Comparison of ENCODE assay signal across 9 cellular contexts in the genomic region with DNA sequence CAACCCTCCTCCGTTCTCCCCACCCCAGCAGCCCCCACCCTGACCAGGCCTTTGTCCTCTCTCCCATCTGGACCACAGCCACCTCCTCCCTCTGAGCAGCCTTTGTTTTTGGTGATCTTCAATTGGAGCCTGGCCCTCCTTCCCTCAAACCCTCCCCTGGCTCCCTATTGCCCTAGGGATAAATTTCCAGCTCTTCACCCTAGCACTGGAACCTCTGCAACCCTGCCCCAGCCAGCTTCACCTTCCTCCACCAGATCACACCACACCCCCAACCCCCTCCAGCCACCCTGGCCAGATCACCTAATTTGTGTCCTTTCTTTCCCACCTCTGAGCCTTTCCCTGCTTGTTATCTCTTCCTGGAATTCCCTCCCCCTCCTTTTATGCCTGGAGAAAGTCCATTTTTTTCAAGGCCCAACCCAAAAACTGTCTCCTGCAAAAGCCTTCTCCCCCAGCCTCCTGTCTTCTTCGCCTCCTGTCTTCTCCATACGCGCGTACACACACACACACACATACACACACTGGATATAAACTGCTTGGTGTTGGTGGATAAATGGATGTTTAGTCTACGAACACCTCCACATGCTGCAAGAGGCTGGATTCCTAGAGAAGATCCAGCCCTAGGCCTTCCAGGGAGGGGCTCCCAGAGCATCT. TPM values are rescaled to one million over a fixed set of nuclear protein-coding genes. Genes with fewer than 3 reads are reported as not detected.
DNase-seq lines count a peak whose midpoint lies in the region; ATAC-seq and TF ChIP-seq lines count a peak whose summit lies in the region.
"Had no signal": no experiment of that assay in that cellular context is flagged by ENCODE, and none has a peak within 500 bp of the region (broad histone marks: within the 10 kb centered on the region; RNA-seq: fewer than 3 reads in every experiment).

No MANE protein-coding gene starts in this region.

- BruUV-seq in OCI-LY7 (replicated peaks; lab: Mats Ljungman, UMichigan) = no TSS peak

- H3K27me3 ChIP-seq in CD4-positive, CD25-positive, alpha-beta regulatory T cell (ENCODE audit: control insufficient read depth, insufficient read depth, low read length) = no peaks in the 10 kb centered on the region
- peaks cover 33% of the 10 kb centered on the region for H3K27me3 ChIP-seq in osteoblast (ENCODE audit: insufficient read depth, low read length)

- no peaks in the 10 kb centered on the region for H3K9me3 ChIP-seq in CD4-positive, CD25-positive, alpha-beta regulatory T cell (ENCODE audit: control insufficient read depth in 2 of 2, low read length in 2 of 2)
- H3K9me3 ChIP-seq in OCI-LY7 (ENCODE audit: low read length) (no peaks in the 10 kb centered on the region), osteoblast (ENCODE audit: low read depth, low read length) (no peaks in the 10 kb centered on the region)

- TF ChIP-seq CTCF in OCI-LY7 (conservative IDR thresholded peaks at IDR 0.05; ENCODE audit: low read length) (no peak), osteoblast (IDR thresholded peaks at IDR 0.05; ENCODE audit: extremely low read depth, low read depth, low read length) (no peak)

- ATAC-seq in CD4-positive, CD25-positive, alpha-beta regulatory T cell (ENCODE audit: low read depth in 2 of 2) = no peak
- no peak for ATAC-seq in HG02610 (IDR thresholded peaks at IDR 0.05; ENCODE audit: unreplicated experiment)

- H3K4me2 ChIP-seq in OCI-LY7 (ENCODE audit: low read length) (peak overlapping the region; percentile 92), osteoblast (ENCODE audit: insufficient read depth, low read length) (peak overlapping the region; percentile 97)

- H3K4me1 ChIP-seq in CD4-positive, CD25-positive, alpha-beta regulatory T cell (ENCODE audit: control insufficient read depth, insufficient read depth, low read length, poor library complexity, severe bottlenecking) = peaks cover 30% of the 10 kb centered on the region
- H3K4me1 ChIP-seq in OCI-LY7 (ENCODE audit: insufficient read depth, low read length, poor library complexity, severe bottlenecking) = peaks cover 15% of the 10 kb centered on the region
- H3K4me1 ChIP-seq in osteoblast (ENCODE audit: insufficient read depth, low read length) = peaks cover 12% of the 10 kb centered on the region

- no peaks in the 10 kb centered on the region for H3K9me2 ChIP-seq in OCI-LY7 (ENCODE audit: insufficient read depth, low read length)

- no peaks in the 10 kb centered on the region for H3K36me3 ChIP-seq in CD4-positive, CD25-positive, alpha-beta regulatory T cell (ENCODE audit: control insufficient read depth, insufficient read depth, low read length)
- no peaks in the 10 kb centered on the region for H3K36me3 ChIP-seq in OCI-LY7 (ENCODE audit: insufficient read depth, low read length)
- H3K36me3 ChIP-seq in osteoblast (ENCODE audit: insufficient read depth, low read length) = no peaks in the 10 kb centered on the region

- H2AFZ ChIP-seq in OCI-LY7 (ENCODE audit: low read length) (no peak overlapping the region), osteoblast (ENCODE audit: low read length) (peak overlapping the region; percentile 96)

- H3K4me3 ChIP-seq in CD4-positive, CD25-positive, alpha-beta regulatory T cell (ENCODE audit: low read depth, low read length) = no peak overlapping the region
- H3K4me3 ChIP-seq in OCI-LY7 (ENCODE audit: low read depth, low read length, poor library complexity, severe bottlenecking) (peak overlapping the region; percentile 74), osteoblast (ENCODE audit: insufficient read depth, low read length) (peak overlapping the region; percentile 76)

- intact Hi-C loops in OCI-LY7 (cut with micrococcal nuclease; ENCODE audit: unreplicated experiment) = no loop called here

- H3K27me3 Mint-ChIP-seq in CD4-positive, CD25-positive, alpha-beta regulatory T cell = peaks cover 34% of the 10 kb centered on the region

- H3K4me3 Mint-ChIP-seq in CD4-positive, CD25-positive, alpha-beta regulatory T cell = peak overlapping the region; percentile 93 to 98 (median 96)

- peaks cover 0 to 1% (median 0%) of the 10 kb centered on the region in 7 donors for H3K9me3 Mint-ChIP-seq in CD4-positive, CD25-positive, alpha-beta regulatory T cell

- H3K36me3 Mint-ChIP-seq in CD4-positive, CD25-positive, alpha-beta regulatory T cell = no peaks in the 10 kb centered on the region

- CTCF ChIA-PET in OCI-LY7 (lab: Charles Lee; ENCODE audit: unreplicated experiment) = interaction anchor here (1.3 kb wide), 1 partner anchor 84 kb away, joined by 3 read pairs; no protein-coding TSS in a partner anchor

- H3K27ac ChIP-seq in CD4-positive, CD25-positive, alpha-beta regulatory T cell (ENCODE audit: insufficient read depth, low read length, poor library complexity, severe bottlenecking) = no peak overlapping the region
- H3K27ac ChIP-seq in OCI-LY7 (ENCODE audit: low read depth, low read length, poor library complexity, severe bottlenecking) (no peak overlapping the region), epithelial cell of prostate (peak overlapping the region; percentile 82), osteoblast (ENCODE audit: low read depth, low read length) (no peak overlapping the region)

- POLR2A ChIA-PET in OCI-LY7 (lab: Charles Lee) = no interaction called here

- peak overlapping the region; percentile 43 to 99 (median 98) for H3K27ac Mint-ChIP-seq in CD4-positive, CD25-positive, alpha-beta regulatory T cell

- H3K4me1 Mint-ChIP-seq in CD4-positive, CD25-positive, alpha-beta regulatory T cell = peaks cover 0 to 48% (median 12%) of the 10 kb centered on the region in 4 donors

- H3K79me2 ChIP-seq in OCI-LY7 (ENCODE audit: insufficient read depth, low read depth, low read length) (no peaks in the 10 kb centered on the region), osteoblast (ENCODE audit: insufficient read depth, low read length) (no peaks in the 10 kb centered on the region)

- H4K20me1 ChIP-seq in OCI-LY7 (ENCODE audit: insufficient read depth, low read length) (no peaks in the 10 kb centered on the region), osteoblast (ENCODE audit: insufficient read depth, low read length) (no peaks in the 10 kb centered on the region)

- DNase-seq in CD4-positive, CD25-positive, alpha-beta regulatory T cell = no peak
- DNase-seq in OCI-LY7 (ENCODE audit: low spot score) (no peak), epithelial cell of prostate (ENCODE audit: low read depth, low spot score) (no peak), osteoblast (ENCODE audit: insufficient read length, low spot score, missing footprints) (peak; percentile 49), A172 (ENCODE audit: low spot score) (no peak), dedifferentiated amniotic fluid mesenchymal stem cell (ENCODE audit: extremely low spot score) (no peak), Kasumi-1 (lab: John Stamatoyannopoulos, UW) (no peak)
- DNase-seq: NCI-H146 had no signal

RNA-seq across cellular contexts. Expression of gene TLE2, which starts 5.2 kb away (rescaled TPM):
- total RNA-seq in CD4-positive, CD25-positive, alpha-beta regulatory T cell = 9.3 TPM
- polyA plus RNA-seq in CD4-positive, CD25-positive, alpha-beta regulatory T cell = 1 to 10 TPM; 3.1 to 4.5 (median 3.9) TPM
- 1.6 and 1.7 TPM in 2 replicates for total RNA-seq in OCI-LY7 (2014; rRNA removed; shearing (Covaris generic))
- 1.1 and 1.2 TPM in 2 replicates for total RNA-seq in OCI-LY7 (2022)
- 2.4 and 5.1 TPM in 2 replicates for total RNA-seq in osteoblast
- 2.3 and 2.4 TPM in 2 replicates for total RNA-seq in A172 (2014; rRNA removed; shearing (Covaris generic))

RNA-seq across cellular contexts. Expression of gene TLE5, which starts 28.0 kb away (rescaled TPM):
- total RNA-seq in CD4-positive, CD25-positive, alpha-beta regulatory T cell = 1,009 TPM
- 100 to 1,000 TPM; 608 to 773 (median 661) TPM for polyA plus RNA-seq in CD4-positive, CD25-positive, alpha-beta regulatory T cell
- total RNA-seq in OCI-LY7 (2014; rRNA removed; shearing (Covaris generic)) = 424 and 448 TPM in 2 replicates
- 376 and 463 TPM in 2 replicates for total RNA-seq in OCI-LY7 (2022)
- total RNA-seq in osteoblast = 209 and 211 TPM in 2 replicates
- 521 and 529 TPM in 2 replicates for total RNA-seq in A172 (2014; rRNA removed; shearing (Covaris generic))

RNA-seq across cellular contexts. Expression of gene TLE6, which starts 57.0 kb away (rescaled TPM):
- total RNA-seq in CD4-positive, CD25-positive, alpha-beta regulatory T cell = not detected
- polyA plus RNA-seq in CD4-positive, CD25-positive, alpha-beta regulatory T cell = not detected
- 15.9 and 16.4 TPM in 2 replicates for total RNA-seq in OCI-LY7 (2014; rRNA removed; shearing (Covaris generic))
- total RNA-seq in OCI-LY7 (2022) (21.5 and 23.0 TPM in 2 replicates), osteoblast (under 0.01 and 0.72 TPM in 2 replicates)
- total RNA-seq in A172 (2014; rRNA removed; shearing (Covaris generic)) = 4.8 and 6.3 TPM in 2 replicates

RNA-seq across cellular contexts. Expression of gene GNA11, which starts 59.8 kb away (rescaled TPM):
- 0.81 TPM for total RNA-seq in CD4-positive, CD25-positive, alpha-beta regulatory T cell
- under 1 TPM in 3 of 4 donors, not detected in 1; 0.21 to 0.44 (median 0.23) TPM for polyA plus RNA-seq in CD4-positive, CD25-positive, alpha-beta regulatory T cell
- total RNA-seq in OCI-LY7 (2014; rRNA removed; shearing (Covaris generic)) = 12.9 and 13.4 TPM in 2 replicates
- 10.1 and 14.3 TPM in 2 replicates for total RNA-seq in OCI-LY7 (2022)
- 73.7 and 74.2 TPM in 2 replicates for total RNA-seq in osteoblast
- total RNA-seq in A172 (2014; rRNA removed; shearing (Covaris generic)) = 97.7 and 98.4 TPM in 2 replicates
